ENCODE assay signal across 1 cellular context in the genomic region with DNA sequence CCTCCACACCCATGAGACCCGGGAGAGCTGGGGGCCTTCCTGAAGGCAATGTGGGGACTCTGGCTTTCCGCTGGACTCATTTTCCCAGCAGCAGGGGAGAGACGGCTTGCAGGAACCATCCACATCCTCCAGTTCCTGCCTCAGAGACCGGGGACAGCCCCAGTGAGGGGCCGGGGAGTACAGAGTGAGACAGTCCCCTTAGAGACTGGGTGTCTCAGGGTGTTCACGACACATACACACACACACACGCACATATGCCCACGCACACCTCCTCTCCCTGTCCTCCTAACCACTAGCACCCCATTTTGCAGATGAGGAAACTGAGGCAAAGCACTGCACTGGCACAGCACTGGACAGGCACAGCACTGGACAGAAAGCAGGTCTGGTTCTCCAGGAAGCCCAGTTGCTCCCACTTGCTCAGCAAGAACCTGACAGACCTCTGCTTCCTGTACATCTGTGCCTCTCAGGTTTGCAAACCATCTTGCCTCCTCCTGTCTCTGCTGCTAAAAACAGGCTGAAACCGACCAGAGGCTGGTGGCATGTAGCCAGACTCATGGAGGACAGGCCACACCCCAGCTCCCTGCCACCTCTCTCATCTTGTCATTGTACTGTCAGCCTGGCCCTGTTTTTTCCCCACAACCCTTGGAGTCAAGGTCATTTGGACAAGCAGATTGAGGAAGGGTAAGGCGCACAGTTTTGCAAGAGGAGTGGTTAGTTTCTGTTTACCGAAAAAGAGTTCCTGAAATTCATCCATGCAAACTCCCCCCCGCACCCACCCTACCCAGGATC.
TF ChIP-seq lines count a peak whose summit lies in the region.

No MANE protein-coding gene starts in this region.

TF ChIP-seq in H1, 55 proteins besides CTCF, POLR2A, EP300 and RAD21 (continued from another document):
- TF ChIP-seq USF2 (IDR thresholded peaks at IDR 0.05; ENCODE audit: low read length) = no peak
- TF ChIP-seq NANOG (IDR thresholded peaks at IDR 0.05; ENCODE audit: insufficient read depth, low read depth, low read length, poor library complexity, severe bottlenecking) = no peak
- no peak for TF ChIP-seq RFX5 (IDR thresholded peaks at IDR 0.05; ENCODE audit: borderline replicate concordance, low read depth, low read length)
- no peak for TF ChIP-seq SIRT6 (IDR thresholded peaks at IDR 0.05; ENCODE audit: low read length)
- no peak for TF ChIP-seq TEAD4 (IDR thresholded peaks at IDR 0.05; ENCODE audit: low read depth, low read length)
- no peak for TF ChIP-seq BCL11A (IDR thresholded peaks at IDR 0.05; ENCODE audit: low read depth in 2 of 2, low read length in 2 of 2)
- no peak for TF ChIP-seq CHD7 (IDR thresholded peaks at IDR 0.05; ENCODE audit: insufficient replicate concordance, low read length)
- no peak for TF ChIP-seq TAF7 (optimal IDR thresholded peaks at IDR 0.05; ENCODE audit: borderline replicate concordance, low read depth, low read length)
- TF ChIP-seq CBX5 (IDR thresholded peaks at IDR 0.05; ENCODE audit: low read depth, low read length) = no peak
- TF ChIP-seq RNF2 (IDR thresholded peaks at IDR 0.05; ENCODE audit: borderline replicate concordance, low read depth, low read length, missing control alignments, poor library complexity, severe bottlenecking) = no peak
- no peak for TF ChIP-seq NRF1 (IDR thresholded peaks at IDR 0.05; ENCODE audit: low read depth, low read length)
- TF ChIP-seq, protein P1, sequence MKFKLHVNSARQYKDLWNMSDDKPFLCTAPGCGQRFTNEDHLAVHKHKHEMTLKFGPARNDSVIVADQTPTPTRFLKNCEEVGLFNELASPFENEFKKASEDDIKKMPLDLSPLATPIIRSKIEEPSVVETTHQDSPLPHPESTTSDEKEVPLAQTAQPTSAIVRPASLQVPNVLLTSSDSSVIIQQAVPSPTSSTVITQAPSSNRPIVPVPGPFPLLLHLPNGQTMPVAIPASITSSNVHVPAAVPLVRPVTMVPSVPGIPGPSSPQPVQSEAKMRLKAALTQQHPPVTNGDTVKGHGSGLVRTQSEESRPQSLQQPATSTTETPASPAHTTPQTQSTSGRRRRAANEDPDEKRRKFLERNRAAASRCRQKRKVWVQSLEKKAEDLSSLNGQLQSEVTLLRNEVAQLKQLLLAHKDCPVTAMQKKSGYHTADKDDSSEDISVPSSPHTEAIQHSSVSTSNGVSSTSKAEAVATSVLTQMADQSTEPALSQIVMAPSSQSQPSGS (IDR thresholded peaks at IDR 0.05; ENCODE audit: low read length) = no peak
- TF ChIP-seq KDM5A (IDR thresholded peaks at IDR 0.05; ENCODE audit: low read length) = no peak
- no peak for TF ChIP-seq RXRA (IDR thresholded peaks at IDR 0.05; ENCODE audit: insufficient read depth, low read depth, low read length)
- no peak for TF ChIP-seq TBP (IDR thresholded peaks at IDR 0.05; ENCODE audit: low read depth, low read length)
TF ChIP-seq in H1: peak in this region for 0.
